Comparison of ENCODE assay signal across 18 cellular contexts in genomic region chr13:24299488-24300114, GRCh38. TPM values are rescaled to one million over a fixed set of nuclear protein-coding genes. Genes with fewer than 3 reads are reported as not detected.
DNase-seq lines count a peak whose midpoint lies in the region; ATAC-seq, FAIRE-seq and TF ChIP-seq lines count a peak whose summit lies in the region.
"Had no signal": no experiment of that assay in that cellular context is flagged by ENCODE, and none has a peak within 500 bp of the region (broad histone marks: within the 10 kb centered on the region; RNA-seq: fewer than 3 reads in every experiment).

No MANE protein-coding gene starts in this region.

- no peaks in the 10 kb centered on the region for H3K9me3 ChIP-seq in CD4-positive, alpha-beta memory T cell (ENCODE audit: control insufficient read depth in 1 of 2, low read length in 2 of 2)
- H3K9me3 ChIP-seq in kidney (ENCODE audit: control insufficient read depth in 1 of 2, low read length in 2 of 2) = no peaks in the 10 kb centered on the region
- H3K9me3 ChIP-seq: BLaER1 had no signal

- intact Hi-C loops in CD4-positive, alpha-beta memory T cell (cut with micrococcal nuclease) = no loop called here
- intact Hi-C loops in kidney (cut with DNase I) = no loop called here

- H3K9me3 Mint-ChIP-seq in CD4-positive, alpha-beta memory T cell = no peaks in the 10 kb centered on the region
- no peaks in the 10 kb centered on the region for H3K9me3 Mint-ChIP-seq in activated T-helper 17 cell treated with anti-CD3 and anti-CD28 coated beads, Interleukin-2, amount 50 U/mL, for 72 hours
- H3K9me3 Mint-ChIP-seq in immature natural killer cell (no peaks in the 10 kb centered on the region), osteocyte (ENCODE audit: unreplicated experiment) (no peaks in the 10 kb centered on the region)
- no peaks in the 10 kb centered on the region for H3K9me3 Mint-ChIP-seq in stimulated activated effector memory CD8-positive, alpha-beta T cell treated with anti-CD3 and anti-CD28 coated beads, Interleukin-12 subunit alpha, Interleukin-12 subunit beta, amount 100 ng/mL, for 72 hours
- H3K9me3 Mint-ChIP-seq: HFFc6 had no signal

- no peaks in the 10 kb centered on the region for H3K27me3 Mint-ChIP-seq in CD4-positive, alpha-beta memory T cell
- no peaks in the 10 kb centered on the region for H3K27me3 Mint-ChIP-seq in activated T-helper 17 cell treated with anti-CD3 and anti-CD28 coated beads, Interleukin-2, amount 50 U/mL, for 72 hours
- H3K27me3 Mint-ChIP-seq in immature natural killer cell (ENCODE audit: low read depth in 3 of 3) (no peaks in the 10 kb centered on the region), osteocyte (ENCODE audit: unreplicated experiment) (no peaks in the 10 kb centered on the region)

- POLR2A ChIA-PET in CD4-positive, alpha-beta memory T cell (lab: Charles Lee; ENCODE audit: partially characterized antibody) = interaction anchor here (1.3 kb wide), 1 partner anchor 45 kb away, joined by 3 read pairs; no protein-coding TSS in a partner anchor

- no peaks in the 10 kb centered on the region for H3K4me1 ChIP-seq in CD4-positive, alpha-beta memory T cell (ENCODE audit: insufficient read depth, low read length)
- no peaks in the 10 kb centered on the region for H3K4me1 ChIP-seq in kidney (ENCODE audit: control insufficient read depth in 1 of 2, insufficient read depth in 1 of 2, low read depth in 1 of 2, low read length in 2 of 2)
- H3K4me1 ChIP-seq: BLaER1 had no signal

- H3K27me3 ChIP-seq in CD4-positive, alpha-beta memory T cell (ENCODE audit: insufficient read depth, low read length) = no peaks in the 10 kb centered on the region
- H3K27me3 ChIP-seq: BLaER1 had no signal

- H3K36me3 Mint-ChIP-seq in CD4-positive, alpha-beta memory T cell = peaks cover 91 to 94% of the 10 kb centered on the region in 2 donors
- peaks cover 100% of the 10 kb centered on the region for H3K36me3 Mint-ChIP-seq in activated T-helper 17 cell treated with anti-CD3 and anti-CD28 coated beads, Interleukin-2, amount 50 U/mL, for 72 hours (ENCODE audit: low read depth)
- H3K36me3 Mint-ChIP-seq in immature natural killer cell (peaks cover 24 to 87% (median 55%) of the 10 kb centered on the region in 3 donors), osteocyte (ENCODE audit: unreplicated experiment) (peaks cover 5% of the 10 kb centered on the region)
- H3K36me3 Mint-ChIP-seq in stimulated activated effector memory CD8-positive, alpha-beta T cell treated with anti-CD3 and anti-CD28 coated beads, Interleukin-12 subunit alpha, Interleukin-12 subunit beta, amount 100 ng/mL, for 72 hours = peaks cover 100% of the 10 kb centered on the region

- TF ChIP-seq CTCF in kidney (IDR thresholded peaks at IDR 0.05; ENCODE audit: borderline replicate concordance, extremely low read depth, insufficient read depth) (no peak), osteocyte (IDR thresholded peaks at IDR 0.05) (no peak)

- ATAC-seq in activated T-helper 17 cell treated with anti-CD3 and anti-CD28 coated beads, Interleukin-2, amount 50 U/mL, for 72 hours (replicated peaks) = no peak
- no peak for ATAC-seq in stimulated activated effector memory CD8-positive, alpha-beta T cell treated with anti-CD3 and anti-CD28 coated beads, Interleukin-12 subunit alpha, Interleukin-12 subunit beta, amount 100 ng/mL, for 72 hours
- ATAC-seq in GM18502 (IDR thresholded peaks at IDR 0.05; ENCODE audit: poor library complexity, unreplicated experiment) = no peak

- DNase-seq in CD4-positive, alpha-beta memory T cell = no peak
- DNase-seq in immature natural killer cell = no peak
- no peak for DNase-seq in stimulated activated effector memory CD8-positive, alpha-beta T cell treated with anti-CD3 and anti-CD28 coated beads, Interleukin-12 subunit alpha, Interleukin-12 subunit beta, amount 100 ng/mL, for 72 hours (ENCODE audit: low spot score in 2 of 2)
- no peak for DNase-seq in kidney
- DNase-seq in osteocyte (ENCODE audit: extremely low spot score, unreplicated experiment) = no peak
- DNase-seq: HFFc6, NCI-H1092 treated with DMSO at 0.1 percent for 48 hours, NCI-H1930, NCI-H2171, NCI-H446 treated with DMSO at 0.1 percent for 48 hours, NCI-H748 treated with DMSO at 0.1 percent for 48 hours, PC-9 had no signal

- no peak overlapping the region for H3K4me3 Mint-ChIP-seq in CD4-positive, alpha-beta memory T cell
- H3K4me3 Mint-ChIP-seq in activated T-helper 17 cell treated with anti-CD3 and anti-CD28 coated beads, Interleukin-2, amount 50 U/mL, for 72 hours = no peak overlapping the region
- no peak overlapping the region for H3K4me3 Mint-ChIP-seq in immature natural killer cell
- H3K4me3 Mint-ChIP-seq in stimulated activated effector memory CD8-positive, alpha-beta T cell treated with anti-CD3 and anti-CD28 coated beads, Interleukin-12 subunit alpha, Interleukin-12 subunit beta, amount 100 ng/mL, for 72 hours = no peak overlapping the region
- no peak overlapping the region for H3K4me3 Mint-ChIP-seq in osteocyte (ENCODE audit: unreplicated experiment)
- H3K4me3 Mint-ChIP-seq: HFFc6 had no signal

- no peak overlapping the region for H3K4me3 ChIP-seq in CD4-positive, alpha-beta memory T cell (ENCODE audit: low read length in 2 of 2)
- H3K4me3 ChIP-seq in kidney (ENCODE audit: low read length in 2 of 2) = no peak overlapping the region
- H3K4me3 ChIP-seq: BLaER1, PC-9 had no signal

- H3K27ac Mint-ChIP-seq in CD4-positive, alpha-beta memory T cell = peak overlapping the region in 4 of 7 donors; percentile 8 to 41 (median 24)
- peak overlapping the region; percentile 44 for H3K27ac Mint-ChIP-seq in activated T-helper 17 cell treated with anti-CD3 and anti-CD28 coated beads, Interleukin-2, amount 50 U/mL, for 72 hours
- peak overlapping the region in 4 of 6 donors; percentile 70 to 85 (median 72) for H3K27ac Mint-ChIP-seq in immature natural killer cell
- peak overlapping the region; percentile 77 for H3K27ac Mint-ChIP-seq in stimulated activated effector memory CD8-positive, alpha-beta T cell treated with anti-CD3 and anti-CD28 coated beads, Interleukin-12 subunit alpha, Interleukin-12 subunit beta, amount 100 ng/mL, for 72 hours
- no peak overlapping the region for H3K27ac Mint-ChIP-seq in osteocyte (ENCODE audit: unreplicated experiment)
- H3K27ac Mint-ChIP-seq: HFFc6 had no signal

- FAIRE-seq in kidney (lab: Jason Lieb, UNC) = no peak
- FAIRE-seq: H1 had no signal

- H3K9ac ChIP-seq in kidney (ENCODE audit: low read length in 2 of 2) = no peak overlapping the region
- H3K9ac ChIP-seq: BLaER1, KMS-11 had no signal

- peaks cover 94% of the 10 kb centered on the region for H3K36me3 ChIP-seq in CD4-positive, alpha-beta memory T cell (ENCODE audit: insufficient read depth, low read length)
- peaks cover 62 to 67% of the 10 kb centered on the region in 2 donors for H3K36me3 ChIP-seq in kidney (ENCODE audit: control insufficient read depth in 1 of 2, insufficient read depth in 2 of 2, low read length in 2 of 2)

- H3K4me1 Mint-ChIP-seq in CD4-positive, alpha-beta memory T cell = peaks cover 0 to 5% (median 4%) of the 10 kb centered on the region in 4 donors
- no peaks in the 10 kb centered on the region for H3K4me1 Mint-ChIP-seq in activated T-helper 17 cell treated with anti-CD3 and anti-CD28 coated beads, Interleukin-2, amount 50 U/mL, for 72 hours
- H3K4me1 Mint-ChIP-seq in immature natural killer cell (peaks cover 21 to 27% of the 10 kb centered on the region in 2 donors), osteocyte (ENCODE audit: unreplicated experiment) (no peaks in the 10 kb centered on the region)
- peaks cover 10% of the 10 kb centered on the region for H3K4me1 Mint-ChIP-seq in stimulated activated effector memory CD8-positive, alpha-beta T cell treated with anti-CD3 and anti-CD28 coated beads, Interleukin-12 subunit alpha, Interleukin-12 subunit beta, amount 100 ng/mL, for 72 hours

- CTCF ChIA-PET in CD4-positive, alpha-beta memory T cell (lab: Charles Lee; ENCODE audit: partially characterized antibody) = no interaction called here

- H3K27ac ChIP-seq in CD4-positive, alpha-beta memory T cell (ENCODE audit: low read depth, low read length) = no peak overlapping the region
- no peak overlapping the region for H3K27ac ChIP-seq in kidney (ENCODE audit: low read depth in 2 of 2, low read length in 2 of 2)
- H3K27ac ChIP-seq: BLaER1, KMS-11, PC-9 had no signal

RNA-seq across cellular contexts. Expression of gene C1QTNF9, which starts 9.8 kb away (rescaled TPM):
- total RNA-seq in CD4-positive, alpha-beta memory T cell = not detected
- not detected for polyA plus RNA-seq in CD4-positive, alpha-beta memory T cell
- not detected for total RNA-seq in activated T-helper 17 cell treated with anti-CD3 and anti-CD28 coated beads, Interleukin-2, amount 50 U/mL, for 72 hours
- polyA plus RNA-seq in immature natural killer cell = not detected
- total RNA-seq in kidney = 0.25 TPM
- polyA plus RNA-seq in kidney (ENCODE audit: insufficient read depth, low read depth, low replicate concordance) = not detected
- not detected in 2 replicates for total RNA-seq in osteocyte
- total RNA-seq: H1, HFFc6, MCF 10A, PC-9 had no signal
- polyA plus RNA-seq: H1 had no signal
